12 cellular contexts compared by ENCODE assay signal in genomic region chr1:208178091-208178529, GRCh38.
A peak's percentile ranks its signal among the peaks of the same experiment; 100 is the strongest.
DNase-seq lines count a peak whose midpoint lies in the region; ATAC-seq, FAIRE-seq and TF ChIP-seq lines count a peak whose summit lies in the region.
"Had no signal": no experiment of that assay in that cellular context is flagged by ENCODE, and none has a peak within 500 bp of the region (broad histone marks: within the 10 kb centered on the region; RNA-seq: fewer than 3 reads in every experiment).

No MANE protein-coding gene starts in this region.

- no peaks in the 10 kb centered on the region for H4K20me1 ChIP-seq in K562 (replicated peaks; ENCODE audit: control insufficient read depth, insufficient read depth, low read length)

- H3K27me3 Mint-ChIP-seq in nephron (ENCODE audit: low read depth), result peaks cover 24% of the 10 kb centered on the region
- H3K27me3 Mint-ChIP-seq in T-cell, result peaks cover 4 to 7% of the 10 kb centered on the region in 2 donors
- peaks cover 8% of the 10 kb centered on the region for H3K27me3 Mint-ChIP-seq in endothelial cell (ENCODE audit: unreplicated experiment)

- no peak for TF ChIP-seq EP300 in K562 (IDR thresholded peaks at IDR 0.05; ENCODE audit: low read length)

- H3K4me3 Mint-ChIP-seq in nephron, result no peak overlapping the region
- H3K4me3 Mint-ChIP-seq in T-cell, result no peak overlapping the region
- H3K4me3 Mint-ChIP-seq in endothelial cell (ENCODE audit: unreplicated experiment), result no peak overlapping the region
- H3K4me3 Mint-ChIP-seq: CD8-positive, alpha-beta T cell had no signal

- ATAC-seq in K562 (no peak), T-cell (replicated peaks in 1 of 4) (no peak), GM19035 (IDR thresholded peaks at IDR 0.05; ENCODE audit: unreplicated experiment) (no peak)
- ATAC-seq: activated CD4-positive, CD25-positive, alpha-beta regulatory T cell treated with anti-CD3 and anti-CD28 coated beads, Interleukin-2, amount 50 U/mL, for 24 hours; activated naive CD4-positive, alpha-beta T cell treated with anti-CD3 and anti-CD28 coated beads, Interleukin-2, amount 50 U/mL, for 72 hours; CD8-positive, alpha-beta T cell had no signal

- no peak for TF ChIP-seq POLR2A in K562 (conservative IDR thresholded peaks at IDR 0.05)

- H3K4me1 ChIP-seq in K562 (replicated peaks in 1 of 2; ENCODE audit: control insufficient read depth in 2 of 2, insufficient read depth in 2 of 2, low read length in 2 of 2), result peaks cover 28 to 35% of the 10 kb centered on the region in 2 experiments
- H3K4me1 ChIP-seq: HAP-1 had no signal

- no peak overlapping the region for H3K4me2 ChIP-seq in K562 (ENCODE audit: insufficient read depth, low read length)

- H3K36me3 Mint-ChIP-seq in nephron (ENCODE audit: low read depth), result no peaks in the 10 kb centered on the region
- H3K36me3 Mint-ChIP-seq in T-cell, result no peaks in the 10 kb centered on the region
- H3K36me3 Mint-ChIP-seq in endothelial cell (ENCODE audit: low read depth, unreplicated experiment), result no peaks in the 10 kb centered on the region
- H3K36me3 Mint-ChIP-seq: activated naive CD4-positive, alpha-beta T cell treated with anti-CD3 and anti-CD28 coated beads, Interleukin-2, amount 50 U/mL, for 72 hours; CD8-positive, alpha-beta T cell had no signal

- no peak for TF ChIP-seq RAD21 in K562 (CRISPR knock-in tag; conservative IDR thresholded peaks at IDR 0.05 in 1 of 2, IDR thresholded peaks at IDR 0.05 in 1 of 2)

- no peak overlapping the region for H3K27ac ChIP-seq in K562 (ENCODE audit: extremely low read depth, low read depth, low read length)

- DNase-seq in DMS79 treated with DMSO at 0.1 percent for 48 hours (lab: John Stamatoyannopoulos, UW) (peak; percentile 88), NCI-H146 (lab: John Stamatoyannopoulos, UW) (peak; percentile 67), K562 (ENCODE audit: extremely low read depth in 1 of 4, low spot score in 3 of 4) (no peak), GM13976 (ENCODE audit: low spot score) (no peak), T-cell (no peak), endothelial cell (ENCODE audit: low spot score) (no peak)
- DNase-seq: CD8-positive, alpha-beta T cell had no signal

- no peaks in the 10 kb centered on the region for H3K9me3 ChIP-seq in K562 (replicated peaks; ENCODE audit: control insufficient read depth, insufficient read depth, low read depth, low read length)
- H3K9me3 ChIP-seq: HAP-1 had no signal

- no peaks in the 10 kb centered on the region for H3K9me1 ChIP-seq in K562 (ENCODE audit: control insufficient read depth, insufficient read depth, low read length)

- in situ Hi-C loops in K562 (cut with MboI) (no loop called here), GM13976 (cut with MboI; ENCODE audit: low sequenced_read_pairs, unreplicated experiment) (no loop called here)

- H3K36me3 ChIP-seq in K562 (ENCODE audit: control insufficient read depth, insufficient read depth, low read length), result no peaks in the 10 kb centered on the region
- H3K36me3 ChIP-seq: HAP-1 had no signal

- no peak overlapping the region for H3K9ac ChIP-seq in K562 (ENCODE audit: insufficient read depth in 1 of 2, low read depth in 2 of 2, low read length in 2 of 2)

- H3K27ac Mint-ChIP-seq in nephron (peak overlapping the region; percentile 84 to 91 (median 88)), T-cell (no peak overlapping the region), endothelial cell (ENCODE audit: unreplicated experiment) (no peak overlapping the region)
- H3K27ac Mint-ChIP-seq: activated naive CD4-positive, alpha-beta T cell treated with anti-CD3 and anti-CD28 coated beads, Interleukin-2, amount 50 U/mL, for 72 hours; CD8-positive, alpha-beta T cell had no signal

- no peak overlapping the region for H3K4me3 ChIP-seq in K562
- H3K4me3 ChIP-seq: HAP-1 had no signal

- no peak overlapping the region for H2AFZ ChIP-seq in K562 (ENCODE audit: low read depth, low read length)

- no TSS peak for BruUV-seq in K562 (replicated peaks; lab: Mats Ljungman, UMichigan)

- CTCF ChIA-PET in K562 (lab: Yijun Ruan, JAX; ENCODE audit: low intra/inter-chr PET ratio), result no interaction called here
- CTCF ChIA-PET in T-cell (lab: Charles Lee), result no interaction called here

- no peak for FAIRE-seq in K562 (lab: Jason Lieb, UNC)

- 40% methylated on average over 2 of the region's 2 CpGs for WGBS in K562 (ENCODE audit: insufficient coverage, low coverage, missing lambda C conversion rate)

- H3K27me3 ChIP-seq in K562 (ENCODE audit: control insufficient read depth in 2 of 2, insufficient read depth in 2 of 2, low read length in 2 of 2), result no peaks in the 10 kb centered on the region

- intact Hi-C loops in K562 (cut with micrococcal nuclease), result no loop called here

- POLR2A ChIA-PET in K562 (lab: Yijun Ruan, JAX) (interaction anchor here (0.6 kb wide), 1 partner anchor 9 kb away, joined by 3 read pairs; no protein-coding TSS in a partner anchor), T-cell (lab: Charles Lee) (no interaction called here)

- H3K9me3 Mint-ChIP-seq in nephron (no peaks in the 10 kb centered on the region), T-cell (no peaks in the 10 kb centered on the region), endothelial cell (ENCODE audit: unreplicated experiment) (no peaks in the 10 kb centered on the region)
- H3K9me3 Mint-ChIP-seq: activated naive CD4-positive, alpha-beta T cell treated with anti-CD3 and anti-CD28 coated beads, Interleukin-2, amount 50 U/mL, for 72 hours; CD8-positive, alpha-beta T cell had no signal

- TF ChIP-seq CTCF in K562 (IDR thresholded peaks at IDR 0.05 in 2 of 3, conservative IDR thresholded peaks at IDR 0.05 in 1 of 3; ENCODE audit: insufficient read depth in 2 of 3, low read depth in 1 of 3, low read length in 3 of 3), result peak in 1 of 3 experiments; percentile 12; a peak in 1 of 6 replicates
- TF ChIP-seq CTCF in nephron (IDR thresholded peaks at IDR 0.05; ENCODE audit: unreplicated experiment in 3 of 3), result peak in 1 of 3 experiments; percentile 8
- no peak for TF ChIP-seq CTCF in GM13976 (IDR thresholded peaks at IDR 0.05; ENCODE audit: borderline replicate concordance, control extremely low read depth, extremely low read depth, insufficient read depth, missing control alignments)
- TF ChIP-seq CTCF in endothelial cell (IDR thresholded peaks at IDR 0.05; ENCODE audit: unreplicated experiment), result no peak

- H3K4me1 Mint-ChIP-seq in nephron (peaks cover 95% of the 10 kb centered on the region), T-cell (no peaks in the 10 kb centered on the region), endothelial cell (ENCODE audit: unreplicated experiment) (peaks cover 32% of the 10 kb centered on the region)

- no peaks in the 10 kb centered on the region for H3K79me2 ChIP-seq in K562 (ENCODE audit: control insufficient read depth, insufficient read depth, low read length)

TF ChIP-seq in K562, 482 proteins besides CTCF, POLR2A, EP300 and RAD21:
- TF ChIP-seq CHCHD3 (CRISPR knock-in tag; IDR thresholded peaks at IDR 0.05) (no peak), JUND (IDR thresholded peaks at IDR 0.05; ENCODE audit: borderline replicate concordance, low read depth, low read length) (peak; percentile 35; the same call in 1 of the 2 replicates), JUND (tag; IDR thresholded peaks at IDR 0.05; ENCODE audit: borderline replicate concordance, low read depth, low read length) (peak; percentile 18; the same call in 1 of the 3 replicates)
TF ChIP-seq in K562: peak in this region for 1.

Comparison
In these comparisons a context has a peak if more than half of its experiments do, and no peak if none do; other contexts are left out.
1. DNase-seq: peak in DMS79 treated with DMSO at 0.1 percent for 48 hours (single experiment) and NCI-H146 (single experiment); none in K562 (0 of 4), GM13976 (single experiment), T-cell (0 of 34) and endothelial cell (single experiment).
2. H3K27ac Mint-ChIP-seq: peak in nephron (3 of 3); none in T-cell (0 of 2) and endothelial cell (single experiment).